In genomic region chr1:94866178-94866822, GRCh38 we compare ENCODE assay signal across 8 cellular contexts.
A peak's percentile ranks its signal among the peaks of the same experiment; 100 is the strongest.
DNase-seq lines count a peak whose midpoint lies in the region; TF ChIP-seq lines count a peak whose summit lies in the region.

No MANE protein-coding gene starts in this region.

- H3K27me3 ChIP-seq in muscle layer of colon (ENCODE audit: control insufficient read depth in 1 of 2, insufficient read depth in 2 of 2, low read length in 2 of 2), result no peaks in the 10 kb centered on the region
- H3K27me3 ChIP-seq in tibial artery, result no peaks in the 10 kb centered on the region

- DNase-seq in NCI-H345 (lab: John Stamatoyannopoulos, UW) (peak; percentile 15), NCI-H345 treated with DMSO at 0.1 percent for 48 hours (lab: John Stamatoyannopoulos, UW; ENCODE audit: unreplicated experiment) (no peak), caudate nucleus (lab: John Stamatoyannopoulos, UW) (peak in 1 of 61 donors; percentile 21), tibial artery (no peak), middle frontal gyrus (ENCODE audit: extremely low spot score, low spot score) (no peak), NCI-H1694 treated with DMSO at 0.1 percent for 48 hours (lab: John Stamatoyannopoulos, UW) (no peak)
- DNase-seq in stimulated activated CD4-positive, alpha-beta T cell treated with anti-CD3 and anti-CD28 coated beads, Interleukin-2, amount 100 ng/mL, for 48 hours, result no peak

- no peak overlapping the region for H3K9ac ChIP-seq in muscle layer of colon (ENCODE audit: low read length)

- H3K27ac ChIP-seq in caudate nucleus (ENCODE audit: low read depth, low read length) (peak overlapping the region; percentile 55), muscle layer of colon (ENCODE audit: low read depth, low read length) (peak overlapping the region; percentile 92), tibial artery (peak overlapping the region; percentile 76 to 81)

- intact Hi-C loops in tibial artery (cut with DNase I; ENCODE audit: low total_unique reads), result no loop called here

- H3K9me3 ChIP-seq in muscle layer of colon (ENCODE audit: low read length) (no peaks in the 10 kb centered on the region), tibial artery (no peaks in the 10 kb centered on the region)

- peaks cover 50% of the 10 kb centered on the region for H3K4me1 ChIP-seq in muscle layer of colon (ENCODE audit: insufficient read depth, low read length)
- peaks cover 0 to 61% (median 48%) of the 10 kb centered on the region in 4 donors for H3K4me1 ChIP-seq in tibial artery

- no peak for TF ChIP-seq CTCF in tibial artery (IDR thresholded peaks at IDR 0.05)

- H3K4me3 ChIP-seq in muscle layer of colon (ENCODE audit: low read depth in 1 of 2, low read length in 2 of 2) (no peak overlapping the region), tibial artery (no peak overlapping the region)

- H3K36me3 ChIP-seq in muscle layer of colon (ENCODE audit: insufficient read depth, low read length) (no peaks in the 10 kb centered on the region), tibial artery (no peaks in the 10 kb centered on the region)
